16 cellular contexts compared by ENCODE assay signal in the genomic region with DNA sequence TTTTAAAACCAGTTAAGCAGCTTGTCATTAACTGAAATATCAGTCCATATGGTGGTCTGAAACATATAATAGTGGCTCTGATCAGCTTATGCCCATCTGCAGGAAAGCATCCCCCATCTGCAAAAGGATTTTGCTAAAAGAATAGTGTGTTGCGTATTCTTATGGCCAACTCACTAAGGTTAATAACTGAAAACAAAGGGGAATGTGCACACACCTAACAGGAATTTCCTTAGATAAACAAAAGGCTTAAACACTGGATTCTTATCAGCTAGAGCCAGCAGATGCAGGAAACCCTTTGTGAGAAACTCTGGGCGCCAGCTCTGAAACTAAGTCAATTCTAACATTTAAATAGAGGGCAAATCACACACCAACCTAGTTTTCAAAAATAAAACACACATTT. TPM values are rescaled to one million over a fixed set of nuclear protein-coding genes. Genes with fewer than 3 reads are reported as not detected.
DNase-seq lines count a peak whose midpoint lies in the region; ATAC-seq, FAIRE-seq and TF ChIP-seq lines count a peak whose summit lies in the region.
"Had no signal": no experiment of that assay in that cellular context is flagged by ENCODE, and none has a peak within 500 bp of the region (broad histone marks: within the 10 kb centered on the region; RNA-seq: fewer than 3 reads in every experiment).

No MANE protein-coding gene starts in this region.

- TF ChIP-seq CTCF in astrocyte (IDR thresholded peaks at IDR 0.05; ENCODE audit: insufficient read depth, low read depth, low read length), result no peak

- no peaks in the 10 kb centered on the region for H3K27me3 ChIP-seq in astrocyte (ENCODE audit: insufficient read depth, low read length)
- H3K27me3 ChIP-seq: BE2C had no signal

- no peaks in the 10 kb centered on the region for H3K9me3 ChIP-seq in astrocyte (ENCODE audit: insufficient read depth, low read depth, low read length)
- H3K9me3 ChIP-seq: BE2C had no signal

- H3K9me3 Mint-ChIP-seq in astrocyte (ENCODE audit: unreplicated experiment), result no peaks in the 10 kb centered on the region
- H3K9me3 Mint-ChIP-seq: H9, nephron had no signal

- peaks cover 26% of the 10 kb centered on the region for H3K4me1 ChIP-seq in astrocyte (ENCODE audit: insufficient read depth, low read length)

- H4K20me1 ChIP-seq in astrocyte (ENCODE audit: insufficient read depth, low read length), result no peaks in the 10 kb centered on the region

- H3K4me1 Mint-ChIP-seq in astrocyte (ENCODE audit: low read depth, unreplicated experiment), result peaks cover 10% of the 10 kb centered on the region
- H3K4me1 Mint-ChIP-seq: H9, nephron had no signal

- no peak overlapping the region for H3K4me3 ChIP-seq in astrocyte (ENCODE audit: insufficient read depth, low read depth, low read length)

- H3K79me2 ChIP-seq in astrocyte (ENCODE audit: insufficient read depth, low read length), result peaks cover 12% of the 10 kb centered on the region

- no peaks in the 10 kb centered on the region for H3K27me3 Mint-ChIP-seq in astrocyte (ENCODE audit: low read depth, unreplicated experiment)

- H3K27ac Mint-ChIP-seq in astrocyte (ENCODE audit: unreplicated experiment), result no peak overlapping the region
- H3K27ac Mint-ChIP-seq: H9 had no signal

- peaks cover 35% of the 10 kb centered on the region for H3K36me3 ChIP-seq in astrocyte (ENCODE audit: insufficient read depth, low read length)

- intact Hi-C loops in left colon (cut with DNase I, micrococcal nuclease), result no loop called here

- H3K9ac ChIP-seq in astrocyte (ENCODE audit: low read length), result no peak overlapping the region

- peak overlapping the region; percentile 72 for H3K4me2 ChIP-seq in astrocyte (ENCODE audit: low read length)

- H2AFZ ChIP-seq in astrocyte (ENCODE audit: low read depth, low read length), result no peak overlapping the region

- DNase-seq in COR-L47 (lab: John Stamatoyannopoulos, UW) (peak; percentile 11), HuH-7.5 (ENCODE audit: low spot score) (peak; percentile 22), astrocyte (ENCODE audit: low read depth) (peak; percentile 80), left colon (no peak), cerebellum (ENCODE audit: low spot score) (no peak), left lobe of liver (ENCODE audit: low spot score) (no peak)
- DNase-seq: activated CD4-positive, alpha-beta T cell treated with anti-CD3 and anti-CD28 coated beads for 48 hours; activated naive CD4-positive, alpha-beta T cell; BE2C; effector CD4-positive, alpha-beta T cell; H9; NCI-H2227 treated with DMSO at 0.1 percent for 48 hours; stimulated activated naive CD8-positive, alpha-beta T cell treated with anti-CD3 and anti-CD28 coated beads, Interleukin-15, Interleukin-2, amounts not matched to agents 100 U/mL and 50 U/mL, for 24 hours had no signal

- ATAC-seq in left colon (peak; percentile 73), GM21528 (IDR thresholded peaks at IDR 0.05; ENCODE audit: low FRiP score, unreplicated experiment) (no peak), left lobe of liver (no peak), HG03354 (IDR thresholded peaks at IDR 0.05; ENCODE audit: poor library complexity, severe bottlenecking, unreplicated experiment) (no peak)
- ATAC-seq: stimulated activated naive CD8-positive, alpha-beta T cell treated with anti-CD3 and anti-CD28 coated beads, Interleukin-15, Interleukin-2, amounts not matched to agents 100 U/mL and 50 U/mL, for 24 hours had no signal

- H3K4me3 Mint-ChIP-seq in astrocyte (ENCODE audit: unreplicated experiment), result no peak overlapping the region
- H3K4me3 Mint-ChIP-seq: H9, nephron had no signal

- FAIRE-seq in astrocyte (lab: Jason Lieb, UNC), result peak; percentile 59

- H3K36me3 Mint-ChIP-seq in astrocyte (ENCODE audit: low read depth, unreplicated experiment), result peaks cover 13% of the 10 kb centered on the region

- H3K27ac ChIP-seq in astrocyte (ENCODE audit: low read depth, low read length), result peak overlapping the region; percentile 11

RNA-seq across cellular contexts. Expression of gene VPS36, which starts 22.1 kb away (rescaled TPM):
- total RNA-seq in astrocyte, result 39.8 and 41.8 TPM in 2 replicates
- 10 to 100 TPM; 53.0 to 61.4 TPM for total RNA-seq in left colon
- 67.9 TPM for total RNA-seq in cerebellum
- 16.5 TPM for total RNA-seq in left lobe of liver

RNA-seq across cellular contexts. Expression of gene THSD1, which starts 22.3 kb away (rescaled TPM):
- total RNA-seq in astrocyte (14.4 and 18.7 TPM in 2 replicates), left colon (1 to 10 TPM; 1.2 TPM), cerebellum (8.3 TPM), left lobe of liver (0.88 TPM)

RNA-seq across cellular contexts. Expression of gene CKAP2, which starts 27.0 kb away (rescaled TPM):
- total RNA-seq in astrocyte, result 43.2 and 48.4 TPM in 2 replicates
- total RNA-seq in left colon, result 10 to 100 TPM in 1 of 2 donors, 1 to 10 TPM in 1; 7.2 to 14.5 TPM
- total RNA-seq in cerebellum, result 39.1 TPM
- total RNA-seq in left lobe of liver, result 1.7 TPM

Comparison
In these comparisons a context has a peak if more than half of its experiments do, and no peak if none do; other contexts are left out.
1. DNase-seq: peak in COR-L47 (single experiment), HuH-7.5 (single experiment) and astrocyte (single experiment); none in left colon (0 of 2), cerebellum (single experiment) and left lobe of liver (single experiment).